ENCODE assay signal across 11 cellular contexts in the genomic region with DNA sequence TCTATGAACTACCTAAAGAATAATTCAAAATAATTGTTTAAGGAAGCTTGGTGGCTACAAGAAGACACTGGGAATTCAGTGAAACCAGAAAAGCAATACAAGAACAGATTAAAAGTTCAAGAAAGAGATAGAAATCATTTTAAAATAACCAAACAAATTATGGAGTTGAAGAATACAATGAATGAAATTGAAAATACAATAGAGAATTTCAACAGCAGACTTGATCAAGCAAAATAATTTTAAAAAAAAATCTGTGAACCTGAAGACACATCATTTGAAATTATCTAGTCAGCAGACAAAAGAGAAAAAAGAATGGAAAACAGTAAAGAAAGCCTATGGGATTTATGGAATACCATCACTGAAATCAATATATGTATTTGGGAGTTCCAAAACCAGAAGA.
"Had no signal": no experiment of that assay in that cellular context is flagged by ENCODE, and none has a peak within 500 bp of the region (broad histone marks: within the 10 kb centered on the region; RNA-seq: fewer than 3 reads in every experiment).

No MANE protein-coding gene starts in this region.

- ATAC-seq: GM23338, HCT116 had no signal

- H3K4me1 ChIP-seq: HAP-1 had no signal

- H3K9ac ChIP-seq: GM23248 had no signal

- FAIRE-seq: H1, H54 had no signal

- H2AFZ ChIP-seq: GM23248, GM23338 had no signal

- H3K36me3 ChIP-seq: HAP-1 had no signal

- DNase-seq: GM23248, GOT3, H7, H9, HCEC 1CT, HFFc6 had no signal

- H3K4me3 ChIP-seq: GM23248, GM23338, HAP-1 had no signal

- H3K27ac ChIP-seq: GM23248 had no signal

- H3K4me2 ChIP-seq: GM23338 had no signal
